8 cellular contexts compared by ENCODE assay signal in genomic region chr3:56894912-56895431, GRCh38.
DNase-seq lines count a peak whose midpoint lies in the region; ATAC-seq, FAIRE-seq and TF ChIP-seq lines count a peak whose summit lies in the region.

No MANE protein-coding gene starts in this region.

- H3K9me3 Mint-ChIP-seq in astrocyte (ENCODE audit: unreplicated experiment): no peaks in the 10 kb centered on the region

- H3K36me3 ChIP-seq in astrocyte (ENCODE audit: insufficient read depth, low read length): no peaks in the 10 kb centered on the region
- H3K36me3 ChIP-seq in neuronal stem cell (replicated peaks in 1 of 2; ENCODE audit: control insufficient read depth in 2 of 2, insufficient read depth in 2 of 2, low read length in 2 of 2): no peaks in the 10 kb centered on the region
- no peaks in the 10 kb centered on the region for H3K36me3 ChIP-seq in Peyer's patch

- no peak overlapping the region for H3K18ac ChIP-seq in neuronal stem cell (ENCODE audit: low read length)

- no peak for TF ChIP-seq CTCF in astrocyte (IDR thresholded peaks at IDR 0.05; ENCODE audit: insufficient read depth, low read depth, low read length)
- TF ChIP-seq CTCF in Peyer's patch (IDR thresholded peaks at IDR 0.05): no peak

- DNase-seq in astrocyte (ENCODE audit: low read depth): peak; percentile 85
- DNase-seq in neuronal stem cell (ENCODE audit: low spot score): no peak
- DNase-seq in Peyer's patch: no peak
- DNase-seq in activated gamma-delta T cell (lab: John Stamatoyannopoulos, UW): no peak
- DNase-seq in Right ventricle myocardium inferior (ENCODE audit: missing footprints): no peak

- no peak overlapping the region for H4K8ac ChIP-seq in neuronal stem cell (ENCODE audit: low read depth, low read length)

- FAIRE-seq in astrocyte (lab: Jason Lieb, UNC): no peak

- H3K79me2 ChIP-seq in astrocyte (ENCODE audit: insufficient read depth, low read length): no peaks in the 10 kb centered on the region

- peaks cover 6% of the 10 kb centered on the region for H3K4me1 Mint-ChIP-seq in astrocyte (ENCODE audit: low read depth, unreplicated experiment)

- H2BK120ac ChIP-seq in neuronal stem cell (ENCODE audit: low read depth, low read length): no peak overlapping the region

- no peak overlapping the region for H2BK15ac ChIP-seq in neuronal stem cell (ENCODE audit: low read length)

- H2AFZ ChIP-seq in astrocyte (ENCODE audit: low read depth, low read length) (peak overlapping the region; percentile 0), neuronal stem cell (ENCODE audit: low read length) (peak overlapping the region; percentile 83)

- intact Hi-C loops in Right ventricle myocardium inferior (cut with DNase I): no loop called here

- no peaks in the 10 kb centered on the region for H3K27me3 Mint-ChIP-seq in astrocyte (ENCODE audit: low read depth, unreplicated experiment)

- no peak overlapping the region for H2AK5ac ChIP-seq in neuronal stem cell (ENCODE audit: low read depth, low read length)

- no peaks in the 10 kb centered on the region for H3K9me3 ChIP-seq in astrocyte (ENCODE audit: insufficient read depth, low read depth, low read length)
- H3K9me3 ChIP-seq in neuronal stem cell (replicated peaks in 1 of 2; ENCODE audit: control insufficient read depth in 2 of 2, insufficient read depth in 1 of 2, low read depth in 1 of 2, low read length in 2 of 2): no peaks in the 10 kb centered on the region
- no peaks in the 10 kb centered on the region for H3K9me3 ChIP-seq in Peyer's patch

- no peak for TF ChIP-seq POLR2A in Peyer's patch (IDR thresholded peaks at IDR 0.05)

- H3K9ac ChIP-seq in astrocyte (ENCODE audit: low read length): no peak overlapping the region
- H3K9ac ChIP-seq in neuronal stem cell (ENCODE audit: low read depth, low read length, poor library complexity): no peak overlapping the region

- no peak overlapping the region for H2BK12ac ChIP-seq in neuronal stem cell (ENCODE audit: low read length)

- H3K27ac Mint-ChIP-seq in astrocyte (ENCODE audit: unreplicated experiment): peak overlapping the region; percentile 62

- H3K4me1 ChIP-seq in astrocyte (ENCODE audit: insufficient read depth, low read length) (peaks cover 5% of the 10 kb centered on the region), neuronal stem cell (ENCODE audit: control insufficient read depth in 2 of 2, insufficient read depth in 1 of 2, low read depth in 1 of 2, low read length in 2 of 2) (peaks cover 1 to 6% of the 10 kb centered on the region in 2 donors), Peyer's patch (no peaks in the 10 kb centered on the region)

- H3K27me3 ChIP-seq in astrocyte (ENCODE audit: insufficient read depth, low read length): no peaks in the 10 kb centered on the region
- no peaks in the 10 kb centered on the region for H3K27me3 ChIP-seq in neuronal stem cell (ENCODE audit: control insufficient read depth in 3 of 3, insufficient read depth in 3 of 3, low read depth in 1 of 3, low read length in 3 of 3)
- H3K27me3 ChIP-seq in Peyer's patch: no peaks in the 10 kb centered on the region

- H3K4ac ChIP-seq in neuronal stem cell (ENCODE audit: low read length): no peak overlapping the region

- H3K4me3 ChIP-seq in astrocyte (ENCODE audit: insufficient read depth, low read depth, low read length) (no peak overlapping the region), neuronal stem cell (ENCODE audit: low read length in 2 of 2) (no peak overlapping the region), Peyer's patch (no peak overlapping the region)

- H3K27ac ChIP-seq in astrocyte (ENCODE audit: low read depth, low read length) (no peak overlapping the region), neuronal stem cell (replicated peaks; ENCODE audit: low read length) (no peak overlapping the region), Peyer's patch (no peak overlapping the region)

- H3K23ac ChIP-seq in neuronal stem cell (ENCODE audit: low read depth, low read length, poor library complexity): no peak overlapping the region

- no peak overlapping the region for H3K4me3 Mint-ChIP-seq in astrocyte (ENCODE audit: unreplicated experiment)

- no peak overlapping the region for H2BK5ac ChIP-seq in neuronal stem cell (ENCODE audit: low read length)

- ATAC-seq in GM18511 (IDR thresholded peaks at IDR 0.05; ENCODE audit: unreplicated experiment) (peak; percentile 78), HG02852 (IDR thresholded peaks at IDR 0.05; ENCODE audit: unreplicated experiment) (peak; percentile 90), Right ventricle myocardium inferior (no peak), HG03135 (IDR thresholded peaks at IDR 0.05; ENCODE audit: unreplicated experiment) (no peak)

- H3K79me1 ChIP-seq in neuronal stem cell (ENCODE audit: low read depth, low read length): no peaks in the 10 kb centered on the region

- H4K91ac ChIP-seq in neuronal stem cell (ENCODE audit: low read depth, low read length, poor library complexity): no peak overlapping the region

- H3K14ac ChIP-seq in neuronal stem cell (ENCODE audit: low read length): no peak overlapping the region

- H3K4me2 ChIP-seq in astrocyte (ENCODE audit: low read length) (peak overlapping the region; percentile 69), neuronal stem cell (ENCODE audit: insufficient read depth, low read length, poor library complexity, severe bottlenecking) (no peak overlapping the region)

- H4K20me1 ChIP-seq in astrocyte (ENCODE audit: insufficient read depth, low read length): no peaks in the 10 kb centered on the region

- H3K36me3 Mint-ChIP-seq in astrocyte (ENCODE audit: low read depth, unreplicated experiment): peaks cover 4% of the 10 kb centered on the region

- WGBS in neuronal stem cell (ENCODE audit: extremely low coverage in 2 of 2, insufficient read length in 2 of 2, insufficient replicate concordance in 1 of 2), 2 donors: no CpG with 5 or more reads among the region's 10 CpGs

Comparison
In these comparisons a context has a peak if more than half of its experiments do, and no peak if none do; other contexts are left out.
1. ATAC-seq: peak in GM18511 (single experiment) and HG02852 (single experiment); none in Right ventricle myocardium inferior (single experiment) and HG03135 (single experiment).